Comparison of ENCODE assay signal across 8 cellular contexts in the genomic region with DNA sequence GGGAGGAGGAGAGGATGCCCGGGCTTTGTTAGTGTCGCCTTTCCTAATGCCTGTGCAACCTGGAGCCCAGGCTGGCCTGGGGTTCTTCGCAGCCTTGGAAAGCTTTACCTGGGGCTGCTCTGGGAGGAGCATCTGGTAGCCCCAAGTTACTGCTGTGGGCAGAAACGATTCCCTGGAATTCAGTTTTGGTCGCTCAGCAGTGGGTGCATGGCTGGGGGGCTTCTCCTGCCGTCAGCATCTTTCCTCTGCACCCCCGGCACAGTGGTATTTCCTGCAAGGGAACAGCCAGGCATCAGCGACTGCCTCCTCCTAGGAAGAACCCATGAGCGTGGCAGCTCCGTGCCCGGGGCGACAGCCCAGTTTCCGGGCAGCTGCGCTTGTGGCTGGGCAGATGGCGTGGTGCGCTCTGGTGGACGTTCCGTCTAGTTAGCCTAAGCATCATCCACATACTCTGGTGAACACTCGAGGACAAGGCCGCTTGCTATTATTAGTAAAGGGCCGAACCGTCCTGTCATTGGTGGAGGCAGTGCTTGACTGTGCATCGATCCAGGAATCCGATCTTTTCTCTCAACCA.
DNase-seq lines count a peak whose midpoint lies in the region; ATAC-seq, FAIRE-seq and TF ChIP-seq lines count a peak whose summit lies in the region.

No MANE protein-coding gene starts in this region.

- peak overlapping the region in 1 of 2 donors; percentile 42 for H3K4me3 ChIP-seq in right atrium auricular region
- peak overlapping the region; percentile 42 to 54 for H3K4me3 ChIP-seq in vagina

- DNase-seq in Right ventricle myocardium inferior (ENCODE audit: missing footprints) (no peak), right atrium auricular region (ENCODE audit: low spot score) (no peak), dermis blood vessel endothelial cell (peak; percentile 51), midbrain (lab: John Stamatoyannopoulos, UW) (peak; percentile 54), vagina (ENCODE audit: extremely low spot score in 2 of 2) (no peak), GOT3 (lab: John Stamatoyannopoulos, UW) (no peak), RCC 7860 (ENCODE audit: low spot score) (no peak)

- H3K4me1 ChIP-seq in right atrium auricular region (peaks cover 0 to 43% of the 10 kb centered on the region in 2 donors), vagina (peaks cover 20% of the 10 kb centered on the region)

- TF ChIP-seq CTCF in right atrium auricular region (IDR thresholded peaks at IDR 0.05) (no peak), vagina (IDR thresholded peaks at IDR 0.05) (no peak)

- H3K27me3 ChIP-seq in right atrium auricular region = no peaks in the 10 kb centered on the region
- no peaks in the 10 kb centered on the region for H3K27me3 ChIP-seq in vagina

- peak; percentile 30 for ATAC-seq in Right ventricle myocardium inferior
- no peak for ATAC-seq in GM19455 (IDR thresholded peaks at IDR 0.05; ENCODE audit: unreplicated experiment)

- TF ChIP-seq POLR2A in vagina (IDR thresholded peaks at IDR 0.05) = no peak

- H3K27ac ChIP-seq in right atrium auricular region (peak overlapping the region in 1 of 2 donors; percentile 71), vagina (no peak overlapping the region)

- no peak for FAIRE-seq in RCC 7860 (lab: Jason Lieb, UNC)

- intact Hi-C loops in Right ventricle myocardium inferior (cut with DNase I) (no loop called here), vagina (cut with DNase I) (no loop called here)

- peaks cover 10% of the 10 kb centered on the region for H3K36me3 ChIP-seq in right atrium auricular region
- H3K36me3 ChIP-seq in vagina = no peaks in the 10 kb centered on the region

- no peaks in the 10 kb centered on the region for H3K9me3 ChIP-seq in right atrium auricular region
- no peaks in the 10 kb centered on the region for H3K9me3 ChIP-seq in vagina

Comparison
In these comparisons a context has a peak if more than half of its experiments do, and no peak if none do; other contexts are left out.
1. DNase-seq: peak in dermis blood vessel endothelial cell (single experiment) and midbrain (single experiment); none in Right ventricle myocardium inferior (single experiment), right atrium auricular region (single experiment), vagina (0 of 2), GOT3 (single experiment) and RCC 7860 (single experiment).